ENCODE assay signal across 1 cellular context in the genomic region with DNA sequence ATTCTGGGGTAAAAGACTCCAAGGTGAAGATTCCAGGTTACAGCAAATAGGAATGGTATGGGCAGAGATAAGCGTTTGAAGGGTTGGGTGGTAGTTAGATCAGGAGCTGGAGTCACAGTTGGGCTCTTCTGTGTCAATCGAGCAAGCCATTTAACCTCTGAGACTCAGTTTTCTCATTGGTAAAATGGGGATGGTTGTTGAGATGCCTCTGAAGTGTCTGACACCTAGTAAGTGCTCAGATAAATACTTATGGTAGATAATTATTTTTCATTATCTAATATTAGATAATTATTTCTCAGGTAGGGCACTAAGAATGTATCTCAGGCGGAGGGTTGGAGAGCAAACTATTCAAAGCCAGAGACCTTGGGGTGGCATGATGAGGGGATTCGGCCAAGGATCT.
TF ChIP-seq lines count a peak whose summit lies in the region.

No MANE protein-coding gene starts in this region.

TF ChIP-seq in HEK293, 187 proteins besides CTCF, POLR2A, EP300 and RAD21 (continued from another document):
- TF ChIP-seq, protein P1, sequence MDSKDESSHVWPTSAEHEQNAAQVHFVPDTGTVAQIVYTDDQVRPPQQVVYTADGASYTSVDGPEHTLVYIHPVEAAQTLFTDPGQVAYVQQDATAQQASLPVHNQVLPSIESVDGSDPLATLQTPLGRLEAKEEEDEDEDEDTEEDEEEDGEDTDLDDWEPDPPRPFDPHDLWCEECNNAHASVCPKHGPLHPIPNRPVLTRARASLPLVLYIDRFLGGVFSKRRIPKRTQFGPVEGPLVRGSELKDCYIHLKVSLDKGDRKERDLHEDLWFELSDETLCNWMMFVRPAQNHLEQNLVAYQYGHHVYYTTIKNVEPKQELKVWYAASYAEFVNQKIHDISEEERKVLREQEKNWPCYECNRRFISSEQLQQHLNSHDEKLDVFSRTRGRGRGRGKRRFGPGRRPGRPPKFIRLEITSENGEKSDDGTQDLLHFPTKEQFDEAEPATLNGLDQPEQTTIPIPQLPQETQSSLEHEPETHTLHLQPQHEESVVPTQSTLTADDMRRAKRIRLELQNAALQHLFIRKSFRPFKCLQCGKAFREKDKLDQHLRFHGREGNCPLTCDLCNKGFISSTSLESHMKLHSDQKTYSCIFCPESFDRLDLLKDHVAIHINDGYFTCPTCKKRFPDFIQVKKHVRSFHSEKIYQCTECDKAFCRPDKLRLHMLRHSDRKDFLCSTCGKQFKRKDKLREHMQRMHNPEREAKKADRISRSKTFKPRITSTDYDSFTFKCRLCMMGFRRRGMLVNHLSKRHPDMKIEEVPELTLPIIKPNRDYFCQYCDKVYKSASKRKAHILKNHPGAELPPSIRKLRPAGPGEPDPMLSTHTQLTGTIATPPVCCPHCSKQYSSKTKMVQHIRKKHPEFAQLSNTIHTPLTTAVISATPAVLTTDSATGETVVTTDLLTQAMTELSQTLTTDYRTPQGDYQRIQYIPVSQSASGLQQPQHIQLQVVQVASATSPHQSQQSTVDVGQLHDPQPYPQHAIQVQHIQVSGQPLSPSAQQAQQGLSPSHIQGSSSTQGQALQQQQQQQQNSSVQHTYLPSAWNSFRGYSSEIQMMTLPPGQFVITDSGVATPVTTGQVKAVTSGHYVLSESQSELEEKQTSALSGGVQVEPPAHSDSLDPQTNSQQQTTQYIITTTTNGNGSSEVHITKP (tag by site-specific recombination; IDR thresholded peaks at IDR 0.05): 0 out of 2 replicates have a peak, but pooled peaks have one; percentile 7
- TF ChIP-seq ZNF560 (tag by site-specific recombination; IDR thresholded peaks at IDR 0.05; ENCODE audit: borderline replicate concordance) (no peak), SETDB1 (IDR thresholded peaks at IDR 0.05; ENCODE audit: insufficient read length, low read length) (no peak), ZNF175 (tag by site-specific recombination; IDR thresholded peaks at IDR 0.05) (no peak), ZBTB48 (tag by site-specific recombination; IDR thresholded peaks at IDR 0.05) (no peak), ZNF248 (tag by site-specific recombination; IDR thresholded peaks at IDR 0.05) (no peak), ZNF621 (tag by site-specific recombination; IDR thresholded peaks at IDR 0.05) (no peak), MYNN (tag by site-specific recombination; IDR thresholded peaks at IDR 0.05; ENCODE audit: borderline replicate concordance) (no peak), ZBTB17 (tag by site-specific recombination; IDR thresholded peaks at IDR 0.05) (no peak), ZNF23 (tag by site-specific recombination; IDR thresholded peaks at IDR 0.05; ENCODE audit: borderline replicate concordance) (no peak), ZNF155 (tag by site-specific recombination; IDR thresholded peaks at IDR 0.05) (no peak), KLF1 (tag by site-specific recombination; IDR thresholded peaks at IDR 0.05) (0 out of 2 replicates have a peak, but pooled peaks have one; percentile 1), RBAK (tag by site-specific recombination; IDR thresholded peaks at IDR 0.05) (no peak), ZNF664 (tag by site-specific recombination; IDR thresholded peaks at IDR 0.05) (peak; percentile 96), ZNF311 (tag by site-specific recombination; IDR thresholded peaks at IDR 0.05; ENCODE audit: borderline replicate concordance) (0 out of 2 replicates have a peak, but pooled peaks have one; percentile 32), REPIN1 (tag by site-specific recombination; IDR thresholded peaks at IDR 0.05; ENCODE audit: low read depth) (0 out of 2 replicates have a peak, but pooled peaks have one; percentile 6)
- TF ChIP-seq, protein P2, sequence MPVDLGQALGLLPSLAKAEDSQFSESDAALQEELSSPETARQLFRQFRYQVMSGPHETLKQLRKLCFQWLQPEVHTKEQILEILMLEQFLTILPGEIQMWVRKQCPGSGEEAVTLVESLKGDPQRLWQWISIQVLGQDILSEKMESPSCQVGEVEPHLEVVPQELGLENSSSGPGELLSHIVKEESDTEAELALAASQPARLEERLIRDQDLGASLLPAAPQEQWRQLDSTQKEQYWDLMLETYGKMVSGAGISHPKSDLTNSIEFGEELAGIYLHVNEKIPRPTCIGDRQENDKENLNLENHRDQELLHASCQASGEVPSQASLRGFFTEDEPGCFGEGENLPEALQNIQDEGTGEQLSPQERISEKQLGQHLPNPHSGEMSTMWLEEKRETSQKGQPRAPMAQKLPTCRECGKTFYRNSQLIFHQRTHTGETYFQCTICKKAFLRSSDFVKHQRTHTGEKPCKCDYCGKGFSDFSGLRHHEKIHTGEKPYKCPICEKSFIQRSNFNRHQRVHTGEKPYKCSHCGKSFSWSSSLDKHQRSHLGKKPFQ (tag by site-specific recombination; IDR thresholded peaks at IDR 0.05): no peak
- TF ChIP-seq, protein P3, sequence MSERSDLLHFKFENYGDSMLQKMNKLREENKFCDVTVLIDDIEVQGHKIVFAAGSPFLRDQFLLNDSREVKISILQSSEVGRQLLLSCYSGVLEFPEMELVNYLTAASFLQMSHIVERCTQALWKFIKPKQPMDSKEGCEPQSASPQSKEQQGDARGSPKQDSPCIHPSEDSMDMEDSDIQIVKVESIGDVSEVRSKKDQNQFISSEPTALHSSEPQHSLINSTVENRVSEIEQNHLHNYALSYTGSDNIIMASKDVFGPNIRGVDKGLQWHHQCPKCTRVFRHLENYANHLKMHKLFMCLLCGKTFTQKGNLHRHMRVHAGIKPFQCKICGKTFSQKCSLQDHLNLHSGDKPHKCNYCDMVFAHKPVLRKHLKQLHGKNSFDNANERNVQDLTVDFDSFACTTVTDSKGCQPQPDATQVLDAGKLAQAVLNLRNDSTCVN (tag by site-specific recombination; optimal IDR thresholded peaks at IDR 0.05): no peak
- TF ChIP-seq, protein P4, sequence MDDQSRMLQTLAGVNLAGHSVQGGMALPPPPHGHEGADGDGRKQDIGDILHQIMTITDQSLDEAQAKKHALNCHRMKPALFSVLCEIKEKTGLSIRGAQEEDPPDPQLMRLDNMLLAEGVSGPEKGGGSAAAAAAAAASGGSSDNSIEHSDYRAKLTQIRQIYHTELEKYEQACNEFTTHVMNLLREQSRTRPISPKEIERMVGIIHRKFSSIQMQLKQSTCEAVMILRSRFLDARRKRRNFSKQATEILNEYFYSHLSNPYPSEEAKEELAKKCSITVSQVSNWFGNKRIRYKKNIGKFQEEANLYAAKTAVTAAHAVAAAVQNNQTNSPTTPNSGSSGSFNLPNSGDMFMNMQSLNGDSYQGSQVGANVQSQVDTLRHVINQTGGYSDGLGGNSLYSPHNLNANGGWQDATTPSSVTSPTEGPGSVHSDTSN (CRISPR knock-in tag; IDR thresholded peaks at IDR 0.05): no peak
- TF ChIP-seq, protein P5, sequence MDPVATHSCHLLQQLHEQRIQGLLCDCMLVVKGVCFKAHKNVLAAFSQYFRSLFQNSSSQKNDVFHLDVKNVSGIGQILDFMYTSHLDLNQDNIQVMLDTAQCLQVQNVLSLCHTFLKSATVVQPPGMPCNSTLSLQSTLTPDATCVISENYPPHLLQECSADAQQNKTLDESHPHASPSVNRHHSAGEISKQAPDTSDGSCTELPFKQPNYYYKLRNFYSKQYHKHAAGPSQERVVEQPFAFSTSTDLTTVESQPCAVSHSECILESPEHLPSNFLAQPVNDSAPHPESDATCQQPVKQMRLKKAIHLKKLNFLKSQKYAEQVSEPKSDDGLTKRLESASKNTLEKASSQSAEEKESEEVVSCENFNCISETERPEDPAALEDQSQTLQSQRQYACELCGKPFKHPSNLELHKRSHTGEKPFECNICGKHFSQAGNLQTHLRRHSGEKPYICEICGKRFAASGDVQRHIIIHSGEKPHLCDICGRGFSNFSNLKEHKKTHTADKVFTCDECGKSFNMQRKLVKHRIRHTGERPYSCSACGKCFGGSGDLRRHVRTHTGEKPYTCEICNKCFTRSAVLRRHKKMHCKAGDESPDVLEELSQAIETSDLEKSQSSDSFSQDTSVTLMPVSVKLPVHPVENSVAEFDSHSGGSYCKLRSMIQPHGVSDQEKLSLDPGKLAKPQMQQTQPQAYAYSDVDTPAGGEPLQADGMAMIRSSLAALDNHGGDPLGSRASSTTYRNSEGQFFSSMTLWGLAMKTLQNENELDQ (tag by site-specific recombination; IDR thresholded peaks at IDR 0.05; ENCODE audit: low read depth): no peak
